In genomic region chr10:75109459-75109778, GRCh38 we compare ENCODE assay signal across 13 cellular contexts. TPM values are rescaled to one million over a fixed set of nuclear protein-coding genes. Genes with fewer than 3 reads are reported as not detected.
DNase-seq lines count a peak whose midpoint lies in the region; ATAC-seq and TF ChIP-seq lines count a peak whose summit lies in the region.
"Had no signal": no experiment of that assay in that cellular context is flagged by ENCODE, and none has a peak within 500 bp of the region (broad histone marks: within the 10 kb centered on the region; RNA-seq: fewer than 3 reads in every experiment).

No MANE protein-coding gene starts in this region.

- ATAC-seq in CD8-positive, alpha-beta T cell: no peak
- ATAC-seq in activated naive CD8-positive, alpha-beta T cell treated with anti-CD3 and anti-CD28 coated beads, Interleukin-2, amount 50 U/mL, for 24 hours: no peak
- ATAC-seq: PC-3 had no signal

- no peaks in the 10 kb centered on the region for H3K9me3 Mint-ChIP-seq in CD8-positive, alpha-beta T cell
- H3K9me3 Mint-ChIP-seq in HFFc6 (no peaks in the 10 kb centered on the region), neural crest cell (no peaks in the 10 kb centered on the region)
- no peaks in the 10 kb centered on the region for H3K9me3 Mint-ChIP-seq in activated naive CD8-positive, alpha-beta T cell treated with anti-CD3 and anti-CD28 coated beads, Interleukin-2, amount 50 U/mL, for 24 hours

- DNase-seq in CD8-positive, alpha-beta T cell: no peak
- DNase-seq in HFFc6: no peak
- DNase-seq in activated naive CD8-positive, alpha-beta T cell treated with anti-CD3 and anti-CD28 coated beads, Interleukin-2, amount 50 U/mL, for 24 hours: no peak
- no peak for DNase-seq in neural crest cell (ENCODE audit: low read depth, low spot score)
- DNase-seq in stimulated activated naive CD4-positive, alpha-beta T cell (lab: John Stamatoyannopoulos, UW): no peak
- no peak for DNase-seq in foreskin melanocyte
- DNase-seq in uterus: no peak
- DNase-seq: brain microvascular endothelial cell; effector memory CD4-positive, alpha-beta T cell; MV-4-11; PC-3; T-helper 9 cell had no signal

- H3K27me3 Mint-ChIP-seq in CD8-positive, alpha-beta T cell (ENCODE audit: low read depth): no peaks in the 10 kb centered on the region
- H3K27me3 Mint-ChIP-seq in HFFc6 (ENCODE audit: insufficient read depth) (no peaks in the 10 kb centered on the region; the same call in 1 of the 2 replicates), neural crest cell (ENCODE audit: low read depth) (no peaks in the 10 kb centered on the region)
- H3K27me3 Mint-ChIP-seq in activated naive CD8-positive, alpha-beta T cell treated with anti-CD3 and anti-CD28 coated beads, Interleukin-2, amount 50 U/mL, for 24 hours: no peaks in the 10 kb centered on the region

- H3K9me3 ChIP-seq in CD8-positive, alpha-beta T cell (ENCODE audit: low read length): no peaks in the 10 kb centered on the region
- no peaks in the 10 kb centered on the region for H3K9me3 ChIP-seq in uterus

- peaks cover 42% of the 10 kb centered on the region for H3K4me1 Mint-ChIP-seq in CD8-positive, alpha-beta T cell (ENCODE audit: low read depth)
- H3K4me1 Mint-ChIP-seq in HFFc6 (ENCODE audit: low read depth) (peaks cover 40% of the 10 kb centered on the region), neural crest cell (peaks cover 29% of the 10 kb centered on the region)
- peaks cover 45% of the 10 kb centered on the region for H3K4me1 Mint-ChIP-seq in activated naive CD8-positive, alpha-beta T cell treated with anti-CD3 and anti-CD28 coated beads, Interleukin-2, amount 50 U/mL, for 24 hours

- POLR2A ChIA-PET in CD8-positive, alpha-beta T cell (lab: Charles Lee): no interaction called here

- no peak for TF ChIP-seq CTCF in CD8-positive, alpha-beta T cell (IDR thresholded peaks at IDR 0.05)
- TF ChIP-seq CTCF in HFFc6 (IDR thresholded peaks at IDR 0.05): no peak
- TF ChIP-seq CTCF in neural crest cell (conservative IDR thresholded peaks at IDR 0.05): no peak
- TF ChIP-seq CTCF in uterus (IDR thresholded peaks at IDR 0.05): no peak

- CTCF ChIA-PET in CD8-positive, alpha-beta T cell (lab: Charles Lee): interaction anchor here (1.2 to 4.3 kb wide), 2 partner anchors 10 to 129 kb away, joined by 3 to 25 read pairs; a partner anchor contains a TSS

- no peak for TF ChIP-seq POLR2A in uterus (IDR thresholded peaks at IDR 0.05)

- H3K4me3 Mint-ChIP-seq in CD8-positive, alpha-beta T cell: peak overlapping the region; percentile 71
- H3K4me3 Mint-ChIP-seq in HFFc6 (0 out of 2 replicates have a peak overlapping the region, but pooled peaks have one; percentile 11), neural crest cell (peak overlapping the region; percentile 97)
- H3K4me3 Mint-ChIP-seq in activated naive CD8-positive, alpha-beta T cell treated with anti-CD3 and anti-CD28 coated beads, Interleukin-2, amount 50 U/mL, for 24 hours: no peak overlapping the region

- H3K27ac ChIP-seq in CD8-positive, alpha-beta T cell (ENCODE audit: low read depth, low read length): no peak overlapping the region
- H3K27ac ChIP-seq in uterus: peak overlapping the region in 1 of 2 donors; percentile 97
- H3K27ac ChIP-seq: brain microvascular endothelial cell had no signal

- intact Hi-C loops in CD8-positive, alpha-beta T cell (cut with DNase I, micrococcal nuclease): no loop called here
- intact Hi-C loops in uterus (cut with DNase I; ENCODE audit: low total_unique reads): loop anchor here (10.0 kb wide), 1 partner anchor 125 kb away; the partner anchor contains the start of gene COMTD1

- H3K36me3 ChIP-seq in CD8-positive, alpha-beta T cell (ENCODE audit: insufficient read depth, low read length): no peaks in the 10 kb centered on the region
- H3K36me3 ChIP-seq in uterus: no peaks in the 10 kb centered on the region
- H3K36me3 ChIP-seq: brain microvascular endothelial cell had no signal

- peaks cover 20% of the 10 kb centered on the region for H3K4me1 ChIP-seq in CD8-positive, alpha-beta T cell (ENCODE audit: insufficient read depth, low read length)
- H3K4me1 ChIP-seq in uterus: peaks cover 0 to 12% of the 10 kb centered on the region in 2 donors

- peak overlapping the region; percentile 90 for H3K27ac Mint-ChIP-seq in CD8-positive, alpha-beta T cell
- H3K27ac Mint-ChIP-seq in HFFc6 (peak overlapping the region; percentile 97), neural crest cell (ENCODE audit: unreplicated experiment) (peak overlapping the region; percentile 0)
- peak overlapping the region; percentile 29 for H3K27ac Mint-ChIP-seq in activated naive CD8-positive, alpha-beta T cell treated with anti-CD3 and anti-CD28 coated beads, Interleukin-2, amount 50 U/mL, for 24 hours

- H3K36me3 Mint-ChIP-seq in CD8-positive, alpha-beta T cell: peaks cover 5% of the 10 kb centered on the region
- peaks cover 7% of the 10 kb centered on the region; the same call in 1 of the 2 replicates for H3K36me3 Mint-ChIP-seq in HFFc6 (ENCODE audit: low read depth)
- H3K36me3 Mint-ChIP-seq in activated naive CD8-positive, alpha-beta T cell treated with anti-CD3 and anti-CD28 coated beads, Interleukin-2, amount 50 U/mL, for 24 hours (ENCODE audit: low read depth): peaks cover 12% of the 10 kb centered on the region
- no peaks in the 10 kb centered on the region for H3K36me3 Mint-ChIP-seq in neural crest cell (ENCODE audit: low read depth)

- H3K27me3 ChIP-seq in CD8-positive, alpha-beta T cell (ENCODE audit: insufficient read depth, low read length): no peaks in the 10 kb centered on the region
- no peaks in the 10 kb centered on the region for H3K27me3 ChIP-seq in uterus
- H3K27me3 ChIP-seq: brain microvascular endothelial cell had no signal

- H3K4me3 ChIP-seq in CD8-positive, alpha-beta T cell (ENCODE audit: low read depth, low read length): no peak overlapping the region
- H3K4me3 ChIP-seq in uterus: no peak overlapping the region
- H3K4me3 ChIP-seq: skin epidermis had no signal

RNA-seq across cellular contexts. Expression of gene SAMD8, which starts 2.0 kb away (rescaled TPM):
- 10 to 100 TPM; 41.2 to 41.4 TPM for total RNA-seq in CD8-positive, alpha-beta T cell
- 10 to 100 TPM; 26.5 to 31.5 (median 29.9) TPM for total RNA-seq in HFFc6 (2021; fragmentation: NEBNext Ultra II Directional; extraction: Animal tissue kit (Norgen Biotek cat#: 25700))
- total RNA-seq in neural crest cell (16.9 and 18.7 TPM in 2 replicates), uterus (10 to 100 TPM; 25.4 to 51.4 (median 49.2) TPM)

Comparison
In these comparisons a context has a peak if more than half of its experiments do, and no peak if none do; other contexts are left out.
1. H3K27ac Mint-ChIP-seq: peak in every context shown above with its lines; median percentile 97 in HFFc6; 90 in CD8-positive, alpha-beta T cell; 29 in activated naive CD8-positive, alpha-beta T cell treated with anti-CD3 and anti-CD28 coated beads, Interleukin-2, amount 50 U/mL, for 24 hours; 0 in neural crest cell.